Comparison of ENCODE assay signal across 10 cellular contexts in the genomic region with DNA sequence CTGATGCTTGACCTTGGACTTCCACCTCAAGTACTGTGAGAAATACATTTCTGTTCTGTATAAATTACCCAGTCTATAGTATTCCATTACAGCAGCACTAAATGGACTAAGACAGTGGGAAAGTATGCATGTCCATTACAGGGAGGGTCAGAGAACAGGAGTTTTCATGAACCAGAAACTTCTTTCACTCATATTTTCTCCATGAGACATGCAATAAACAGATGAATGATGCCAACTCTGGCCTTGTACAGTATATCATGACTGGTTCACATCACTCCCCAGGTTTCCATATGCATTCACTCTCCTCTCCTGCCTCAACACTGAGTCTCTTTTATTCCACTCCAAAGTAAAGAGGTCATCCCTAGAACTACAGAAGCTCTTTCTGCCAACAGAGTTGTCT. TPM values are rescaled to one million over a fixed set of nuclear protein-coding genes. Genes with fewer than 3 reads are reported as not detected.
DNase-seq lines count a peak whose midpoint lies in the region; ATAC-seq and TF ChIP-seq lines count a peak whose summit lies in the region.
"Had no signal": no experiment of that assay in that cellular context is flagged by ENCODE, and none has a peak within 500 bp of the region (broad histone marks: within the 10 kb centered on the region; RNA-seq: fewer than 3 reads in every experiment).

No MANE protein-coding gene starts in this region.

- CTCF ChIA-PET in Caco-2 (lab: Charles Lee) = no interaction called here

- H4K20me1 ChIP-seq in DND-41 (ENCODE audit: insufficient read depth, low read length) = no peaks in the 10 kb centered on the region
- no peaks in the 10 kb centered on the region for H4K20me1 ChIP-seq in Loucy (ENCODE audit: insufficient read depth, low read length, poor library complexity, severe bottlenecking)

- H3K27me3 ChIP-seq in DND-41 (ENCODE audit: insufficient read depth, low read length, poor library complexity) (no peaks in the 10 kb centered on the region), Loucy (ENCODE audit: insufficient read depth, low read length, poor library complexity, severe bottlenecking) (peaks cover 3% of the 10 kb centered on the region), psoas muscle (ENCODE audit: insufficient read depth in 3 of 3, low read length in 2 of 3) (no peaks in the 10 kb centered on the region), Caco-2 (replicated peaks; ENCODE audit: control insufficient read depth, insufficient read depth, low read length) (no peaks in the 10 kb centered on the region)

- H3F3A ChIP-seq in Loucy (ENCODE audit: low read depth) = peaks cover 6% of the 10 kb centered on the region; the same call in 1 of the 2 replicates

- H3K4me1 ChIP-seq in DND-41 (ENCODE audit: insufficient read depth, low read length) (peaks cover 20% of the 10 kb centered on the region), Loucy (ENCODE audit: insufficient read depth, low read length, poor library complexity, severe bottlenecking) (peaks cover 38% of the 10 kb centered on the region), psoas muscle (peaks cover 4% of the 10 kb centered on the region), Caco-2 (no peaks in the 10 kb centered on the region)

- H3K79me2 ChIP-seq in DND-41 (ENCODE audit: insufficient read depth, low read length) (peaks cover 11% of the 10 kb centered on the region), Loucy (ENCODE audit: insufficient read depth, low read length) (peaks cover 5% of the 10 kb centered on the region)

- no peaks in the 10 kb centered on the region for H3K36me3 Mint-ChIP-seq in Caco-2 (ENCODE audit: insufficient read depth, unreplicated experiment)

- intact Hi-C loops in psoas muscle (cut with DNase I) (no loop called here), Caco-2 (cut with micrococcal nuclease; ENCODE audit: unreplicated experiment) (no loop called here)

- no peaks in the 10 kb centered on the region for H3K9me3 Mint-ChIP-seq in Caco-2 (ENCODE audit: unreplicated experiment)

- no peak overlapping the region for H3K4me3 ChIP-seq in DND-41 (ENCODE audit: low read depth in 1 of 2, low read length in 2 of 2)
- H3K4me3 ChIP-seq in Loucy (ENCODE audit: low read length, poor library complexity, severe bottlenecking) = no peak overlapping the region
- H3K4me3 ChIP-seq in fibroblast of villous mesenchyme (ENCODE audit: low read depth, low read length) = no peak overlapping the region
- no peak overlapping the region for H3K4me3 ChIP-seq in psoas muscle
- no peak overlapping the region for H3K4me3 ChIP-seq in Caco-2 (ENCODE audit: low read depth, low read length)

- ATAC-seq in DND-41 (ENCODE audit: insufficient read depth, low read depth) (no peak), psoas muscle (no peak)

- H3K9me2 ChIP-seq in Loucy (replicated peaks; ENCODE audit: low read depth, low read length) = no peaks in the 10 kb centered on the region

- POLR2A ChIA-PET in Caco-2 (lab: Charles Lee) = no interaction called here

- H3K4me3 Mint-ChIP-seq in Caco-2 (ENCODE audit: unreplicated experiment) = no peak overlapping the region

- H3K9me3 ChIP-seq in DND-41 (ENCODE audit: insufficient read depth, low read length, severe bottlenecking) (no peaks in the 10 kb centered on the region), Loucy (ENCODE audit: insufficient read depth, low read depth, low read length) (no peaks in the 10 kb centered on the region), psoas muscle (no peaks in the 10 kb centered on the region), Caco-2 (no peaks in the 10 kb centered on the region)

- BruUV-seq in Caco-2 (replicated peaks; lab: Mats Ljungman, UMichigan) = no TSS peak

- DNase-seq in DND-41 (no peak), fibroblast of villous mesenchyme (ENCODE audit: low read depth) (peak; percentile 12), psoas muscle (no peak), NCI-H2196 (lab: John Stamatoyannopoulos, UW; ENCODE audit: unreplicated experiment) (no peak), hippocampal formation (lab: John Stamatoyannopoulos, UW) (no peak), SKM-1 (lab: John Stamatoyannopoulos, UW; ENCODE audit: unreplicated experiment) (no peak), Caco-2 (no peak)
- DNase-seq: activated effector memory CD4-positive, alpha-beta T cell treated with anti-CD3 and anti-CD28 coated beads, Interleukin-2, amount 50 U/mL, for 16 hours; NCI-H2081 treated with DMSO at 0.1 percent for 48 hours had no signal

- peaks cover 3% of the 10 kb centered on the region for H3K27me3 Mint-ChIP-seq in Caco-2 (ENCODE audit: insufficient read depth, unreplicated experiment)

- H3K36me3 ChIP-seq in DND-41 (ENCODE audit: insufficient read depth, low read length) (no peaks in the 10 kb centered on the region), Loucy (ENCODE audit: insufficient read depth, low read length) (no peaks in the 10 kb centered on the region), psoas muscle (ENCODE audit: insufficient read depth in 1 of 2, low read depth in 1 of 2) (no peaks in the 10 kb centered on the region), Caco-2 (ENCODE audit: control insufficient read depth, insufficient read depth, low read length) (no peaks in the 10 kb centered on the region)

- no peak overlapping the region for H3K4me2 ChIP-seq in DND-41 (ENCODE audit: insufficient read depth, low read length)
- H3K4me2 ChIP-seq in Loucy (ENCODE audit: low read depth, low read length, poor library complexity, severe bottlenecking) = no peak overlapping the region

- H3K27ac ChIP-seq in DND-41 (ENCODE audit: low read length) (no peak overlapping the region), psoas muscle (peak overlapping the region; percentile 12)

- no peaks in the 10 kb centered on the region for H3K4me1 Mint-ChIP-seq in Caco-2 (ENCODE audit: low read depth, unreplicated experiment)

- no peak overlapping the region for H3K9ac ChIP-seq in DND-41 (ENCODE audit: low read depth, low read length)
- H3K9ac ChIP-seq in Loucy (ENCODE audit: low read depth, low read length, poor library complexity, severe bottlenecking) = no peak overlapping the region

- H3K27ac Mint-ChIP-seq in Caco-2 (ENCODE audit: unreplicated experiment) = no peak overlapping the region

- 0 out of 2 replicates have a peak overlapping the region, but pooled peaks have one; percentile 2 for H2AFZ ChIP-seq in DND-41 (ENCODE audit: low read depth, low read length)
- H2AFZ ChIP-seq in Loucy (ENCODE audit: low read length) = peak overlapping the region; percentile 47

- TF ChIP-seq CTCF in DND-41 (IDR thresholded peaks at IDR 0.05; ENCODE audit: borderline replicate concordance, extremely low read depth, low read length, poor library complexity, severe bottlenecking) = no peak
- no peak for TF ChIP-seq CTCF in Loucy (conservative IDR thresholded peaks at IDR 0.05; ENCODE audit: low read length)
- no peak for TF ChIP-seq CTCF in fibroblast of villous mesenchyme (IDR thresholded peaks at IDR 0.05; ENCODE audit: insufficient read depth, low read depth, low read length)
- TF ChIP-seq CTCF in psoas muscle (IDR thresholded peaks at IDR 0.05) = no peak
- TF ChIP-seq CTCF in Caco-2 (IDR thresholded peaks at IDR 0.05; ENCODE audit: insufficient read depth in 1 of 2, low read depth in 1 of 2, low read length in 1 of 2, severe bottlenecking in 1 of 2, unreplicated experiment in 1 of 2) = no peak

RNA-seq across cellular contexts. Expression of a gene that starts 4.5 kb away (rescaled TPM):
- 59.9 and 60.5 TPM in 2 replicates for total RNA-seq in fibroblast of villous mesenchyme
- 10 to 100 TPM; 12.6 to 29.4 (median 15.3) TPM for total RNA-seq in psoas muscle
- polyA plus RNA-seq in psoas muscle = 10 to 100 TPM in 2 of 3 donors, 1 to 10 TPM in 1; 9.6 to 14.0 (median 13.0) TPM
- total RNA-seq in Caco-2 (2022) = 0.19 TPM in 1 of 2 replicates, not detected in the other

Comparison
In these comparisons a context has a peak if more than half of its experiments do, and no peak if none do; other contexts are left out.
1. RNA of a gene that starts 4.5 kb away (total RNA-seq): 59.9 to 60.5 TPM in fibroblast of villous mesenchyme and 12.6 to 29.4 TPM in psoas muscle; 0.19 TPM in Caco-2; every median in the first group is over 10 times any median in the second.